In the genomic region with DNA sequence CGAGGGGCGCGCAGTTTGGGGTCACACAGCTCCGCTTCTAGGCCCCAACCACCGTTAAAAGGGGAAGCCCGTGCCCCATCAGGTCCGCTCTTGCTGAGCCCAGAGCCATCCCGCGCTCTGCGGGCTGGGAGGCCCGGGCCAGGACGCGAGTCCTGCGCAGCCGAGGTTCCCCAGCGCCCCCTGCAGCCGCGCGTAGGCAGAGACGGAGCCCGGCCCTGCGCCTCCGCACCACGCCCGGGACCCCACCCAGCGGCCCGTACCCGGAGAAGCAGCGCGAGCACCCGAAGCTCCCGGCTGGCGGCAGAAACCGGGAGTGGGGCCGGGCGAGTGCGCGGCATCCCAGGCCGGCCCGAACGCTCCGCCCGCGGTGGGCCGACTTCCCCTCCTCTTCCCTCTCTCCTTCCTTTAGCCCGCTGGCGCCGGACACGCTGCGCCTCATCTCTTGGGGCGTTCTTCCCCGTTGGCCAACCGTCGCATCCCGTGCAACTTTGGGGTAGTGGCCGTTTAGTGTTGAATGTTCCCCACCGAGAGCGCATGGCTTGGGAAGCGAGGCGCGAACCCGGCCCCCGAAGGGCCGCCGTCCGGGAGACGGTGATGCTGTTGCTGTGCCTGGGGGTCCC, we compare ENCODE assay signal across 8 cellular contexts. TPM values are rescaled to one million over a fixed set of nuclear protein-coding genes. Genes with fewer than 3 reads are reported as not detected.
A peak's percentile ranks its signal among the peaks of the same experiment; 100 is the strongest.
DNase-seq lines count a peak whose midpoint lies in the region; ATAC-seq and TF ChIP-seq lines count a peak whose summit lies in the region.

ITGA4 (plus strand) TSS at position 266 of the 620 bp plus-strand sequence; CDS start at position 535, 269 bp downstream.

- peaks cover 14% of the 10 kb centered on the region for H3F3A ChIP-seq in Loucy (ENCODE audit: low read depth)

- H3K9ac ChIP-seq in Loucy (ENCODE audit: low read depth, low read length, poor library complexity, severe bottlenecking): peak within 1 kb of the TSS; percentile 99

- H3K79me2 ChIP-seq in Loucy (ENCODE audit: insufficient read depth, low read length): peaks cover 68% of the 10 kb centered on the region

- TF ChIP-seq CTCF in Loucy (conservative IDR thresholded peaks at IDR 0.05; ENCODE audit: low read length) (peak; percentile 68), WERI-Rb-1 (IDR thresholded peaks at IDR 0.05; ENCODE audit: low read depth, low read length) (peak; percentile 95), cardiac fibroblast (IDR thresholded peaks at IDR 0.05; ENCODE audit: low read depth, low read length) (peak; percentile 36)

- H3K9me3 ChIP-seq in Loucy (ENCODE audit: insufficient read depth, low read depth, low read length) (no peaks in the 10 kb centered on the region), WERI-Rb-1 (ENCODE audit: severe bottlenecking) (no peaks in the 10 kb centered on the region)

- H3K27ac ChIP-seq in WERI-Rb-1: peak within 1 kb of the TSS; percentile 58

- peaks cover 46% of the 10 kb centered on the region for H3K4me1 ChIP-seq in Loucy (ENCODE audit: insufficient read depth, low read length, poor library complexity, severe bottlenecking)

- peak; percentile 63 for DNase-seq in H4 (ENCODE audit: low spot score)
- DNase-seq in WERI-Rb-1: peak; percentile 85
- peak; percentile 79 to 83 for DNase-seq in cardiac fibroblast (ENCODE audit: low read depth in 2 of 2)
- peak; percentile 66 to 87 for DNase-seq in left colon
- peak; percentile 74 to 86 for DNase-seq in stimulated activated CD4-positive, alpha-beta T cell treated with anti-CD3 and anti-CD28 coated beads, Interleukin-2, amount 100 ng/mL, for 48 hours
- DNase-seq in NCI-H1105 treated with DMSO at 0.1 percent for 48 hours (lab: John Stamatoyannopoulos, UW): no peak

- H3K27me3 ChIP-seq in Loucy (ENCODE audit: insufficient read depth, low read length, poor library complexity, severe bottlenecking) (peaks cover 39% of the 10 kb centered on the region), WERI-Rb-1 (ENCODE audit: insufficient read depth, low read depth, severe bottlenecking) (no peaks in the 10 kb centered on the region)

- H3K36me3 ChIP-seq in Loucy (ENCODE audit: insufficient read depth, low read length) (peaks cover 38% of the 10 kb centered on the region), WERI-Rb-1 (no peaks in the 10 kb centered on the region)

- H3K9me2 ChIP-seq in Loucy (replicated peaks; ENCODE audit: low read depth, low read length): no peaks in the 10 kb centered on the region

- intact Hi-C loops in left colon (cut with DNase I, micrococcal nuclease): no loop called here

- H3K4me3 ChIP-seq in GM08714 (ENCODE audit: low read length): peak within 1 kb of the TSS; percentile 83
- peak within 1 kb of the TSS; percentile 87 for H3K4me3 ChIP-seq in Loucy (ENCODE audit: low read length, poor library complexity, severe bottlenecking)
- peak within 1 kb of the TSS; percentile 77 for H3K4me3 ChIP-seq in WERI-Rb-1 (ENCODE audit: low read depth, low read length)
- peak within 1 kb of the TSS; percentile 74 to 87 for H3K4me3 ChIP-seq in cardiac fibroblast (replicated peaks in 1 of 2; ENCODE audit: low read depth in 2 of 2, low read length in 2 of 2)

- peaks cover 8% of the 10 kb centered on the region for H4K20me1 ChIP-seq in Loucy (ENCODE audit: insufficient read depth, low read length, poor library complexity, severe bottlenecking)

- peak; percentile 97 for ATAC-seq in left colon

- no peak within 1 kb of the TSS for H2AFZ ChIP-seq in Loucy (ENCODE audit: low read length)

- peak within 1 kb of the TSS; percentile 81 for H3K4me2 ChIP-seq in Loucy (ENCODE audit: low read depth, low read length, poor library complexity, severe bottlenecking)

RNA-seq across cellular contexts. Expression of gene ITGA4, which starts in this region (rescaled TPM):
- 47.6 and 59.4 TPM in 2 replicates for total RNA-seq in H4 (2014; rRNA removed; shearing (Covaris generic))
- 10 to 100 TPM in 1 of 2 donors, 1 to 10 TPM in 1; 3.0 to 12.0 TPM for total RNA-seq in left colon

Comparison
In these comparisons a context has a peak if more than half of its experiments do, and no peak if none do; other contexts are left out.
1. CTCF ChIP-seq: peak in every context shown above with its lines; median percentile 95 in WERI-Rb-1; 68 in Loucy; 36 in cardiac fibroblast.